20 cellular contexts compared by ENCODE assay signal in genomic region chr3:141392416-141392815, GRCh38. TPM values are rescaled to one million over a fixed set of nuclear protein-coding genes. Genes with fewer than 3 reads are reported as not detected.
A peak's percentile ranks its signal among the peaks of the same experiment; 100 is the strongest.
DNase-seq lines count a peak whose midpoint lies in the region; ATAC-seq and TF ChIP-seq lines count a peak whose summit lies in the region.
"Had no signal": no experiment of that assay in that cellular context is flagged by ENCODE, and none has a peak within 500 bp of the region (broad histone marks: within the 10 kb centered on the region; RNA-seq: fewer than 3 reads in every experiment).

No MANE protein-coding gene starts in this region.

- H3K27ac Mint-ChIP-seq in endodermal cell, result peak overlapping the region; percentile 92
- H3K27ac Mint-ChIP-seq: CD8-positive, alpha-beta T cell; immature natural killer cell; memory B cell; natural killer cell treated with Interleukin-12 subunit alpha and Interleukin-12 subunit beta and Interleukin-15 and Interleukin-18, amount 100 ng/mL, for 72 hours had no signal

- H3K9me3 ChIP-seq in endodermal cell (ENCODE audit: control insufficient read depth, low read length), result peaks cover 25% of the 10 kb centered on the region
- H3K9me3 ChIP-seq: esophagus squamous epithelium had no signal

- no peak overlapping the region for H3K9ac ChIP-seq in endodermal cell (ENCODE audit: extremely low read depth, low read length, poor library complexity, severe bottlenecking)
- H3K9ac ChIP-seq: SK-N-SH had no signal

- no peak for TF ChIP-seq CTCF in endodermal cell (conservative IDR thresholded peaks at IDR 0.05)

- H3K27me3 Mint-ChIP-seq in endodermal cell (ENCODE audit: insufficient read depth), result no peaks in the 10 kb centered on the region
- H3K27me3 Mint-ChIP-seq: memory B cell had no signal

- H3K4me3 ChIP-seq in endodermal cell (ENCODE audit: low read length), result no peak overlapping the region
- H3K4me3 ChIP-seq: esophagus squamous epithelium had no signal

- H3K9me3 Mint-ChIP-seq in endodermal cell, result peaks cover 11% of the 10 kb centered on the region
- H3K9me3 Mint-ChIP-seq: natural killer cell treated with Interleukin-12 subunit alpha and Interleukin-12 subunit beta and Interleukin-15 and Interleukin-18, amount 100 ng/mL, for 72 hours; stimulated activated effector memory CD8-positive, alpha-beta T cell treated with anti-CD3 and anti-CD28 coated beads, Interleukin-12 subunit alpha, Interleukin-12 subunit beta, amount 100 ng/mL, for 72 hours had no signal

- peaks cover 15% of the 10 kb centered on the region for H3K4me1 ChIP-seq in endodermal cell (ENCODE audit: control insufficient read depth, insufficient read depth, low read length)

- DNase-seq in DMS 273 (lab: John Stamatoyannopoulos, UW; ENCODE audit: unreplicated experiment), result peak; percentile 93
- DNase-seq in NCI-H524 (lab: John Stamatoyannopoulos, UW), result peak; percentile 38 to 80
- no peak for DNase-seq in endodermal cell
- peak; percentile 62 for DNase-seq in retina
- no peak for DNase-seq in left colon
- DNase-seq in cortex of kidney (lab: John Stamatoyannopoulos, UW), result no peak
- no peak for DNase-seq in NCI-H1694 treated with DMSO at 0.1 percent for 48 hours (lab: John Stamatoyannopoulos, UW)
- DNase-seq in DMS153 (lab: John Stamatoyannopoulos, UW), result no peak
- DNase-seq: activated CD4-positive, alpha-beta T cell treated with anti-CD3 and anti-CD28 coated beads for 48 hours; activated naive CD4-positive, alpha-beta T cell treated with anti-CD3 and anti-CD28 coated beads, Interleukin-2, amount 50 U/mL, for 16 hours; brain microvascular endothelial cell; CD8-positive, alpha-beta T cell; esophagus squamous epithelium; immature natural killer cell; NCI-H2029; PC-3 had no signal

- H3K27ac ChIP-seq in endodermal cell (ENCODE audit: low read depth, low read length), result peak overlapping the region; percentile 94
- H3K27ac ChIP-seq: brain microvascular endothelial cell had no signal

- intact Hi-C loops in left colon (cut with DNase I, micrococcal nuclease), result no loop called here

- ATAC-seq in left colon, result no peak
- ATAC-seq: CD8-positive, alpha-beta T cell; natural killer cell treated with Interleukin-12 subunit alpha and Interleukin-12 subunit beta and Interleukin-15 and Interleukin-18, amount 100 ng/mL, for 72 hours; PC-3; stimulated activated effector memory CD8-positive, alpha-beta T cell treated with anti-CD3 and anti-CD28 coated beads, Interleukin-12 subunit alpha, Interleukin-12 subunit beta, amount 100 ng/mL, for 72 hours had no signal

- no peak overlapping the region for H3K4me3 Mint-ChIP-seq in endodermal cell
- H3K4me3 Mint-ChIP-seq: CD8-positive, alpha-beta T cell; immature natural killer cell; memory B cell; natural killer cell treated with Interleukin-12 subunit alpha and Interleukin-12 subunit beta and Interleukin-15 and Interleukin-18, amount 100 ng/mL, for 72 hours; stimulated activated effector memory CD8-positive, alpha-beta T cell treated with anti-CD3 and anti-CD28 coated beads, Interleukin-12 subunit alpha, Interleukin-12 subunit beta, amount 100 ng/mL, for 72 hours had no signal

- peaks cover 37% of the 10 kb centered on the region for H3K4me1 Mint-ChIP-seq in endodermal cell

- peaks cover 8% of the 10 kb centered on the region for H3K36me3 Mint-ChIP-seq in endodermal cell (ENCODE audit: low read depth)
- H3K36me3 Mint-ChIP-seq: stimulated activated effector memory CD8-positive, alpha-beta T cell treated with anti-CD3 and anti-CD28 coated beads, Interleukin-12 subunit alpha, Interleukin-12 subunit beta, amount 100 ng/mL, for 72 hours had no signal

- no peaks in the 10 kb centered on the region for H3K27me3 ChIP-seq in endodermal cell (ENCODE audit: control insufficient read depth, insufficient read depth, low read length, poor library complexity, severe bottlenecking)
- H3K27me3 ChIP-seq: brain microvascular endothelial cell, esophagus squamous epithelium had no signal

- WGBS in endodermal cell (ENCODE audit: insufficient coverage in 1 of 2, insufficient read length in 1 of 2), 2 experiments, result 92 to 93% methylated on average over 5 of the region's 5 CpGs

- no peaks in the 10 kb centered on the region for H3K36me3 ChIP-seq in endodermal cell (ENCODE audit: control insufficient read depth, insufficient read depth, low read length)

RNA-seq across cellular contexts. Expression of gene ZBTB38, which starts 24.1 kb away (rescaled TPM):
- total RNA-seq in endodermal cell, result 10 to 100 TPM; 27.3 to 28.2 TPM
- polyA plus RNA-seq in endodermal cell (2013, experiment 1 of 2), result 19.0 TPM
- 17.6 TPM for polyA plus RNA-seq in endodermal cell (2013, experiment 2 of 2)
- total RNA-seq in left colon, result 100 to 1,000 TPM; 120 to 143 TPM

Comparison
In these comparisons a context has a peak if more than half of its experiments do, and no peak if none do; other contexts are left out.
1. DNase-seq: peak in DMS 273 (single experiment), NCI-H524 (2 of 2) and retina (single experiment); none in endodermal cell (single experiment), left colon (0 of 2), cortex of kidney (single experiment), NCI-H1694 treated with DMSO at 0.1 percent for 48 hours (single experiment) and DMS153 (single experiment).
2. RNA of gene ZBTB38, which starts 24.1 kb away (total RNA-seq): 120 to 143 TPM in left colon; 27.3 to 28.2 TPM in endodermal cell; every median in the first group is over 4 times any median in the second.